In the genomic region with DNA sequence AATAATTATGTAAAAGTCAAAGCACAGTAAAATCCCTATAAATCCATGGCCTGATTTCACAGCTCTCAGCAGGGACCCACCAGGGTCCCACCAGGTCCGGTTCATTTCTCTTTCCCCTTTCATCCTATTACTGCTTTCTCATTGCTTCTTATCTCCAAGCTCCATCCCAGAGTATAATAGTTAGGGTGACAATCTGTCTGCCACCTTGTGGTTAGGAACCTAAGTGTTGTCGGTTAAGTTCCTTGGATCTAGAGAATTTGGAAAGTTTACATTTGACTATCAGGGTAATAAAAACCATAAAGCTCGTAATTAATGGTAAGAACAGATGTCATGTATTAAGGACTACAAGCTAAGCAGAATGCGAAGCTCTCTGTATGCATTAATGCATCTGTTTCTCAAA, we compare ENCODE assay signal across 15 cellular contexts.
DNase-seq lines count a peak whose midpoint lies in the region; ATAC-seq and TF ChIP-seq lines count a peak whose summit lies in the region.
"Had no signal": no experiment of that assay in that cellular context is flagged by ENCODE, and none has a peak within 500 bp of the region (broad histone marks: within the 10 kb centered on the region; RNA-seq: fewer than 3 reads in every experiment).

No MANE protein-coding gene starts in this region.

- no CpG with 5 or more reads among the region's 4 CpGs for WGBS in mesendoderm (ENCODE audit: extremely low coverage, insufficient coverage, low lambda C conversion rate)
- WGBS in suprapubic skin = 77% methylated on average over 4 of the region's 4 CpGs

- H3K27me3 ChIP-seq in GM23338 (ENCODE audit: insufficient read depth) (no peaks in the 10 kb centered on the region), mesendoderm (ENCODE audit: insufficient read depth, low read length, poor library complexity) (no peaks in the 10 kb centered on the region), suprapubic skin (no peaks in the 10 kb centered on the region)

- H3K4ac ChIP-seq in mesendoderm (ENCODE audit: low read depth, low read length) = no peak overlapping the region

- peaks cover 2% of the 10 kb centered on the region for H3K27me3 Mint-ChIP-seq in GM23338 (ENCODE audit: insufficient read depth, low read depth, poor library complexity)
- no peaks in the 10 kb centered on the region for H3K27me3 Mint-ChIP-seq in WTC11 (ENCODE audit: low read depth)
- H3K27me3 Mint-ChIP-seq: central memory CD8-positive, alpha-beta T cell had no signal

- no peak overlapping the region for H3K23ac ChIP-seq in mesendoderm (ENCODE audit: low read length)

- H3K9ac ChIP-seq in mesendoderm (ENCODE audit: low read length) = no peak overlapping the region

- no peaks in the 10 kb centered on the region for H3K9me3 ChIP-seq in suprapubic skin

- H3K27ac Mint-ChIP-seq in GM23338 = no peak overlapping the region
- H3K27ac Mint-ChIP-seq in WTC11 = no peak overlapping the region
- H3K27ac Mint-ChIP-seq: CD14-positive monocyte had no signal

- H3K79me2 ChIP-seq in GM23338 (replicated peaks; ENCODE audit: insufficient read depth) (no peaks in the 10 kb centered on the region), mesendoderm (ENCODE audit: control insufficient read depth, insufficient read depth, low read length) (no peaks in the 10 kb centered on the region)

- H4K8ac ChIP-seq in mesendoderm (ENCODE audit: low read depth, low read length) = no peak overlapping the region

- no peaks in the 10 kb centered on the region for H3K79me1 ChIP-seq in mesendoderm (ENCODE audit: low read length)

- 0 out of 2 replicates have a peak, but pooled peaks cover 4% of the 10 kb centered on the region for H3K9me2 ChIP-seq in GM23338 (ENCODE audit: insufficient read depth)

- peak; percentile 54 for TF ChIP-seq CTCF in GM23338 (conservative IDR thresholded peaks at IDR 0.05; ENCODE audit: low read depth in 2 of 2)
- no peak for TF ChIP-seq CTCF in WTC11 (IDR thresholded peaks at IDR 0.05)
- TF ChIP-seq CTCF in suprapubic skin (IDR thresholded peaks at IDR 0.05) = no peak
- TF ChIP-seq CTCF in coronary artery (IDR thresholded peaks at IDR 0.05) = no peak

- no peak for TF ChIP-seq EP300 in suprapubic skin (IDR thresholded peaks at IDR 0.05)

- no peak overlapping the region for H3K27ac ChIP-seq in GM23338 (ENCODE audit: low read depth)
- H3K27ac ChIP-seq in mesendoderm (ENCODE audit: low read depth, low read length) = no peak overlapping the region
- H3K27ac ChIP-seq in suprapubic skin = no peak overlapping the region
- no peak overlapping the region for H3K27ac ChIP-seq in coronary artery

- no peaks in the 10 kb centered on the region for H3K36me3 Mint-ChIP-seq in GM23338 (ENCODE audit: low read depth)
- H3K36me3 Mint-ChIP-seq in WTC11 = no peaks in the 10 kb centered on the region
- H3K36me3 Mint-ChIP-seq: CD14-positive monocyte had no signal

- CTCF ChIA-PET in WTC11 (lab: Charles Lee) = interaction anchor here (0.6 to 2.0 kb wide), 18 partner anchors 9 to 375 kb away, joined by 3 to 34 read pairs (median 3); no protein-coding TSS in a partner anchor

- no peaks in the 10 kb centered on the region for H3K36me3 ChIP-seq in GM23338 (ENCODE audit: insufficient read depth)
- no peaks in the 10 kb centered on the region for H3K36me3 ChIP-seq in mesendoderm (ENCODE audit: control insufficient read depth, insufficient read depth, low read length)
- H3K36me3 ChIP-seq in suprapubic skin = no peaks in the 10 kb centered on the region

- H2BK15ac ChIP-seq in mesendoderm (replicated peaks; ENCODE audit: low read depth) = no peak overlapping the region

- DNase-seq in GM23338 (ENCODE audit: low spot score) (peak; percentile 40), NCI-H1694 treated with DMSO at 0.1 percent for 48 hours (lab: John Stamatoyannopoulos, UW) (peak; percentile 4), WTC11 (ENCODE audit: low spot score) (no peak), mesendoderm (peak; percentile 79), posterior cingulate gyrus (no peak), suprapubic skin (ENCODE audit: low spot score in 2 of 2) (no peak), coronary artery (ENCODE audit: low spot score) (no peak)
- DNase-seq: activated CD8-positive, alpha-beta memory T cell treated with anti-CD3 and anti-CD28 coated beads for 24 hours; glutamatergic neuron; islet precursor cell; NCI-H1092 treated with DMSO at 0.1 percent for 48 hours; NCI-H345 had no signal

- no peaks in the 10 kb centered on the region for H3F3A ChIP-seq in GM23338 (replicated peaks; ENCODE audit: low read depth)

- H2BK120ac ChIP-seq in mesendoderm (ENCODE audit: low read depth, low read length) = no peak overlapping the region

- peak; percentile 49 for ATAC-seq in GM23338
- peak; percentile 60; the same call in 1 of the 2 replicates for ATAC-seq in WTC11
- ATAC-seq: sciatic nerve had no signal

- H3K4me2 ChIP-seq in GM23338 = no peak overlapping the region
- H3K4me2 ChIP-seq in mesendoderm (ENCODE audit: low read length) = no peak overlapping the region

- H3K4me3 Mint-ChIP-seq in GM23338 (no peak overlapping the region), WTC11 (no peak overlapping the region)
- H3K4me3 Mint-ChIP-seq: CD14-positive monocyte; central memory CD8-positive, alpha-beta T cell had no signal

- no peak overlapping the region for H2AK5ac ChIP-seq in mesendoderm (ENCODE audit: low read length)

- no peak overlapping the region for H2AFZ ChIP-seq in GM23338

- no peak for TF ChIP-seq POLR2A in suprapubic skin (IDR thresholded peaks at IDR 0.05)

- POLR2A ChIA-PET in WTC11 (lab: Charles Lee) = no interaction called here

- intact Hi-C loops in posterior cingulate gyrus (cut with DNase I) = no loop called here

- H3K4me3 ChIP-seq in GM23338 (no peak overlapping the region), mesendoderm (ENCODE audit: low read length) (no peak overlapping the region), suprapubic skin (no peak overlapping the region), coronary artery (no peak overlapping the region)

- H3K4me1 Mint-ChIP-seq in GM23338 (0 out of 3 replicates have a peak, but pooled peaks cover 3% of the 10 kb centered on the region), WTC11 (peaks cover 9% of the 10 kb centered on the region)
- H3K4me1 Mint-ChIP-seq: CD14-positive monocyte; central memory CD8-positive, alpha-beta T cell had no signal

- H3K18ac ChIP-seq in mesendoderm (ENCODE audit: low read length) = no peak overlapping the region

- H2BK5ac ChIP-seq in mesendoderm (ENCODE audit: low read length) = no peak overlapping the region

- H4K5ac ChIP-seq in mesendoderm (ENCODE audit: low read length) = no peak overlapping the region

- no peaks in the 10 kb centered on the region; the same call in 1 of the 3 replicates for H3K9me3 Mint-ChIP-seq in GM23338
- peaks cover 5% of the 10 kb centered on the region; the same call in 1 of the 2 replicates for H3K9me3 Mint-ChIP-seq in WTC11

- no peaks in the 10 kb centered on the region for H4K20me1 ChIP-seq in GM23338 (replicated peaks; ENCODE audit: insufficient read depth)

- H3K56ac ChIP-seq in mesendoderm (ENCODE audit: low read length) = no peak overlapping the region

- H3K4me1 ChIP-seq in GM23338 (ENCODE audit: insufficient read depth) (no peaks in the 10 kb centered on the region), mesendoderm (ENCODE audit: control insufficient read depth, low read depth, low read length) (peaks cover 4% of the 10 kb centered on the region), suprapubic skin (no peaks in the 10 kb centered on the region)

TF ChIP-seq in GM23338, 12 proteins besides CTCF, POLR2A, EP300 and RAD21 (continues in another document):
- TF ChIP-seq ETS1 (IDR thresholded peaks at IDR 0.05) = no peak

TF ChIP-seq in WTC11, 78 proteins besides CTCF, POLR2A, EP300 and RAD21 (continues in another document):
- TF ChIP-seq KAT7 (CRISPR knock-in tag; IDR thresholded peaks at IDR 0.05; ENCODE audit: borderline replicate concordance) (no peak), NR2C2 (CRISPR knock-in tag; IDR thresholded peaks at IDR 0.05) (no peak), ZNF671 (CRISPR knock-in tag; IDR thresholded peaks at IDR 0.05) (no peak), NR3C1 (CRISPR knock-in tag; conservative IDR thresholded peaks at IDR 0.05; ENCODE audit: low read depth) (no peak), JUN (CRISPR knock-in tag; IDR thresholded peaks at IDR 0.05) (no peak), OVOL2 (CRISPR knock-in tag; IDR thresholded peaks at IDR 0.05; ENCODE audit: borderline replicate concordance) (no peak), SOX15 (CRISPR knock-in tag; IDR thresholded peaks at IDR 0.05) (no peak), PRDM15 (CRISPR knock-in tag; IDR thresholded peaks at IDR 0.05) (no peak), TCF7 (CRISPR knock-in tag; IDR thresholded peaks at IDR 0.05; ENCODE audit: low read depth) (no peak), GABPB1 (CRISPR knock-in tag; IDR thresholded peaks at IDR 0.05) (no peak)
- TF ChIP-seq, protein P1, sequence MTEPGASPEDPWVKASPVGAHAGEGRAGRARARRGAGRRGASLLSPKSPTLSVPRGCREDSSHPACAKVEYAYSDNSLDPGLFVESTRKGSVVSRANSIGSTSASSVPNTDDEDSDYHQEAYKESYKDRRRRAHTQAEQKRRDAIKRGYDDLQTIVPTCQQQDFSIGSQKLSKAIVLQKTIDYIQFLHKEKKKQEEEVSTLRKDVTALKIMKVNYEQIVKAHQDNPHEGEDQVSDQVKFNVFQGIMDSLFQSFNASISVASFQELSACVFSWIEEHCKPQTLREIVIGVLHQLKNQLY (CRISPR knock-in tag; IDR thresholded peaks at IDR 0.05) = no peak

Comparison
In these comparisons a context has a peak if more than half of its experiments do, and no peak if none do; other contexts are left out.
1. DNase-seq: peak in GM23338 (single experiment), NCI-H1694 treated with DMSO at 0.1 percent for 48 hours (single experiment) and mesendoderm (single experiment); none in WTC11 (single experiment), posterior cingulate gyrus (0 of 10), suprapubic skin (0 of 2) and coronary artery (single experiment).
2. CTCF ChIP-seq: peak in GM23338 (2 of 2); none in WTC11 (single experiment), suprapubic skin (0 of 2) and coronary artery (single experiment).